In genomic region chr5:53109041-53109435, GRCh38 we compare ENCODE assay signal across 8 cellular contexts. TPM values are rescaled to one million over a fixed set of nuclear protein-coding genes. Genes with fewer than 3 reads are reported as not detected.
DNase-seq lines count a peak whose midpoint lies in the region; ATAC-seq, FAIRE-seq and TF ChIP-seq lines count a peak whose summit lies in the region.

No MANE protein-coding gene starts in this region.

- TF ChIP-seq CTCF in fibroblast of pulmonary artery (IDR thresholded peaks at IDR 0.05; ENCODE audit: low read length, missing control alignments) (no peak), pancreas (IDR thresholded peaks at IDR 0.05) (no peak)

- H4K20me1 ChIP-seq in BLaER1: no peaks in the 10 kb centered on the region

- H3K27ac ChIP-seq in BLaER1 (no peak overlapping the region), pancreas (peak overlapping the region; percentile 19 to 86 (median 68))

- peak overlapping the region; percentile 67 for H3K4me2 ChIP-seq in BLaER1

- peak; percentile 39 for DNase-seq in fibroblast of pulmonary artery (ENCODE audit: low read depth)
- DNase-seq in pancreas: peak in 1 of 6 donors; percentile 33
- no peak for DNase-seq in NCI-H1436 (lab: John Stamatoyannopoulos, UW)
- DNase-seq in effector CD4-positive, alpha-beta T cell: no peak

- no peaks in the 10 kb centered on the region for H3K27me3 ChIP-seq in BLaER1
- H3K27me3 ChIP-seq in pancreas: no peaks in the 10 kb centered on the region

- peak; percentile 16 for ATAC-seq in GM19328 (IDR thresholded peaks at IDR 0.05; ENCODE audit: unreplicated experiment)
- ATAC-seq in HG03439 (IDR thresholded peaks at IDR 0.05; ENCODE audit: unreplicated experiment): peak; percentile 10
- peak; percentile 29 to 65 (median 48) for ATAC-seq in pancreas

- peak overlapping the region; percentile 77 for H3K27ac Mint-ChIP-seq in T-helper 1 cell treated with Interleukin-12 subunit alpha and Interleukin-12 subunit beta and Interleukin-4 antibody, amounts not matched to agents 30 μg/mL and 1 μg/mL, for 36 hours

- H3K4me1 ChIP-seq in BLaER1 (0 out of 2 replicates have a peak, but pooled peaks cover 5% of the 10 kb centered on the region), pancreas (peaks cover 6% of the 10 kb centered on the region in 3 donors)

- 0 out of 2 replicates have a peak, but pooled peaks cover 7% of the 10 kb centered on the region for H3K9me3 ChIP-seq in BLaER1
- H3K9me3 ChIP-seq in pancreas: no peaks in the 10 kb centered on the region

- peaks cover 10% of the 10 kb centered on the region for H3K36me3 Mint-ChIP-seq in T-helper 1 cell treated with Interleukin-12 subunit alpha and Interleukin-12 subunit beta and Interleukin-4 antibody, amounts not matched to agents 30 μg/mL and 1 μg/mL, for 36 hours (ENCODE audit: low read depth)

- H3K36me3 ChIP-seq in BLaER1 (no peaks in the 10 kb centered on the region), pancreas (no peaks in the 10 kb centered on the region)

- no peaks in the 10 kb centered on the region for H3K27me3 Mint-ChIP-seq in T-helper 1 cell treated with Interleukin-12 subunit alpha and Interleukin-12 subunit beta and Interleukin-4 antibody, amounts not matched to agents 30 μg/mL and 1 μg/mL, for 36 hours (ENCODE audit: low read depth)

- intact Hi-C loops in pancreas (cut with DNase I): no loop called here

- FAIRE-seq in pancreas (lab: Jason Lieb, UNC): no peak

- WGBS in pancreas, 2 donors: 0 to 1% methylated on average over 10 of the region's 10 CpGs

- H3K4me3 Mint-ChIP-seq in T-helper 1 cell treated with Interleukin-12 subunit alpha and Interleukin-12 subunit beta and Interleukin-4 antibody, amounts not matched to agents 30 μg/mL and 1 μg/mL, for 36 hours: peak overlapping the region; percentile 88

- H3K4me3 ChIP-seq in BLaER1 (peak overlapping the region; percentile 64), fibroblast of pulmonary artery (replicated peaks; ENCODE audit: low read depth, low read length) (peak overlapping the region; percentile 81), pancreas (peak overlapping the region; percentile 52 to 77 (median 64))

- no peaks in the 10 kb centered on the region for H3K9me3 Mint-ChIP-seq in T-helper 1 cell treated with Interleukin-12 subunit alpha and Interleukin-12 subunit beta and Interleukin-4 antibody, amounts not matched to agents 30 μg/mL and 1 μg/mL, for 36 hours

- H3K9ac ChIP-seq in BLaER1: 0 out of 2 replicates have a peak overlapping the region, but pooled peaks have one; percentile 58

- peaks cover 20% of the 10 kb centered on the region for H3K4me1 Mint-ChIP-seq in T-helper 1 cell treated with Interleukin-12 subunit alpha and Interleukin-12 subunit beta and Interleukin-4 antibody, amounts not matched to agents 30 μg/mL and 1 μg/mL, for 36 hours (ENCODE audit: low read depth)

RNA-seq across cellular contexts. Expression of gene MOCS2, which starts 0.5 kb away (rescaled TPM):
- 10 to 100 TPM; 11.4 to 20.5 (median 15.4) TPM for total RNA-seq in pancreas
- polyA plus RNA-seq in pancreas: 10 to 100 TPM; 31.2 to 37.6 TPM
